26 cellular contexts compared by ENCODE assay signal in genomic region chr4:5082381-5082780, GRCh38. TPM values are rescaled to one million over a fixed set of nuclear protein-coding genes. Genes with fewer than 3 reads are reported as not detected.
"Had no signal": no experiment of that assay in that cellular context is flagged by ENCODE, and none has a peak within 500 bp of the region (broad histone marks: within the 10 kb centered on the region; RNA-seq: fewer than 3 reads in every experiment).

No MANE protein-coding gene starts in this region.

- H3K27ac Mint-ChIP-seq: activated CD8-positive, alpha-beta memory T cell treated with anti-CD3 and anti-CD28 coated beads, Interleukin-2, amount 10 ng/mL, durations not matched to agents 7 days and 5 days; activated naive CD4-positive, alpha-beta T cell treated with anti-CD3 and anti-CD28 coated beads, Interleukin-2, amount 50 U/mL, for 24 hours; activated T-cell treated with anti-CD3 and anti-CD28 coated beads, Interleukin-2, amount 50 U/mL, for 24 hours; activated T-helper 1 cell treated with anti-CD3 and anti-CD28 coated beads, Interleukin-12 subunit alpha, Interleukin-12 subunit beta, Interleukin-2, Interleukin-4 antibody, amounts not matched to agents 30 ng/mL and 10 ng/mL and 1 ng/mL, durations not matched to agents 14 hours and 24 hours and 36 hours; brain; T-helper 1 cell treated with Interleukin-12 subunit alpha and Interleukin-12 subunit beta and Interleukin-4 antibody, amounts not matched to agents 30 μg/mL and 1 μg/mL, for 36 hours; WTC11 had no signal

- H3K27me3 ChIP-seq: MG63, Peyer's patch, SJSA1 had no signal

- H3K27ac ChIP-seq: KMS-11, Peyer's patch, SJSA1 had no signal

- H3K36me3 Mint-ChIP-seq: activated CD8-positive, alpha-beta memory T cell treated with anti-CD3 and anti-CD28 coated beads, Interleukin-2, amount 10 ng/mL, durations not matched to agents 7 days and 5 days; brain had no signal

- H3K4me1 Mint-ChIP-seq: activated CD8-positive, alpha-beta memory T cell treated with anti-CD3 and anti-CD28 coated beads, Interleukin-2, amount 10 ng/mL, durations not matched to agents 7 days and 5 days; activated naive CD4-positive, alpha-beta T cell treated with anti-CD3 and anti-CD28 coated beads, Interleukin-2, amount 50 U/mL, for 24 hours; brain; WTC11 had no signal

- H3K9me3 ChIP-seq: MG63, SJSA1 had no signal

- H3K9ac ChIP-seq: KMS-11 had no signal

- H3K27me3 Mint-ChIP-seq: activated CD8-positive, alpha-beta memory T cell treated with anti-CD3 and anti-CD28 coated beads, Interleukin-2, amount 10 ng/mL, durations not matched to agents 7 days and 5 days had no signal

- H3K4me2 ChIP-seq: KMS-11 had no signal

- H3K4me1 ChIP-seq: Peyer's patch, SJSA1 had no signal

- H3K36me3 ChIP-seq: MG63, Peyer's patch, SJSA1 had no signal

- DNase-seq: activated CD4-positive, alpha-beta T cell treated with anti-CD3 and anti-CD28 coated beads for 48 hours; activated CD4-positive, alpha-beta T cell treated with anti-CD3 and anti-CD28 coated beads, Interleukin-2, amount 50 U/mL, for 4 hours; activated CD4-positive, CD25-positive, alpha-beta regulatory T cell treated with anti-CD3 and anti-CD28 coated beads, Interleukin-2, amount 50 U/mL, for 72 hours; activated CD8-positive, alpha-beta memory T cell treated with anti-CD3 and anti-CD28 coated beads, Interleukin-2, amount 10 ng/mL, durations not matched to agents 7 days and 5 days; activated effector memory CD4-positive, alpha-beta T cell treated with Interleukin-2 at 50 U/mL for 16 hours; activated naive CD4-positive, alpha-beta T cell; activated T-cell treated with anti-CD3 and anti-CD28 coated beads, Interleukin-2, amount 50 U/mL, for 24 hours; aorta; MG63; MV-4-11; NCI-H1092 treated with DMSO at 0.1 percent for 48 hours; NCI-H1417 treated with DMSO at 0.1 percent for 48 hours; NCI-H1694; NCI-H2029; NCI-H2107; NCI-H510A treated with DMSO at 0.1 percent for 48 hours; NCI-H69; Peyer's patch; SHP77 had no signal

- H3K4me3 Mint-ChIP-seq: activated CD8-positive, alpha-beta memory T cell treated with anti-CD3 and anti-CD28 coated beads, Interleukin-2, amount 10 ng/mL, durations not matched to agents 7 days and 5 days; activated naive CD4-positive, alpha-beta T cell treated with anti-CD3 and anti-CD28 coated beads, Interleukin-2, amount 50 U/mL, for 24 hours; activated T-cell treated with anti-CD3 and anti-CD28 coated beads, Interleukin-2, amount 50 U/mL, for 24 hours; activated T-helper 1 cell treated with anti-CD3 and anti-CD28 coated beads, Interleukin-12 subunit alpha, Interleukin-12 subunit beta, Interleukin-2, Interleukin-4 antibody, amounts not matched to agents 30 ng/mL and 10 ng/mL and 1 ng/mL, durations not matched to agents 14 hours and 24 hours and 36 hours; brain; T-helper 1 cell treated with Interleukin-12 subunit alpha and Interleukin-12 subunit beta and Interleukin-4 antibody, amounts not matched to agents 30 μg/mL and 1 μg/mL, for 36 hours; WTC11 had no signal

- H3K4me3 ChIP-seq: MG63, Peyer's patch, SJSA1 had no signal

RNA-seq across cellular contexts. Expression of gene STK32B, which starts 31.1 kb away (rescaled TPM):
- total RNA-seq: activated CD8-positive, alpha-beta memory T cell treated with anti-CD3 and anti-CD28 coated beads, Interleukin-2, amount 10 ng/mL, durations not matched to agents 7 days and 5 days; activated T-helper 1 cell treated with anti-CD3 and anti-CD28 coated beads, Interleukin-12 subunit alpha, Interleukin-12 subunit beta, Interleukin-2, Interleukin-4 antibody, amounts not matched to agents 30 ng/mL and 10 ng/mL and 1 ng/mL, durations not matched to agents 14 hours and 24 hours and 36 hours had no signal
